21 cellular contexts compared by ENCODE assay signal in genomic region chr1:113552244-113552643, GRCh38.
DNase-seq lines count a peak whose midpoint lies in the region; ATAC-seq and TF ChIP-seq lines count a peak whose summit lies in the region.
"Had no signal": no experiment of that assay in that cellular context is flagged by ENCODE, and none has a peak within 500 bp of the region (broad histone marks: within the 10 kb centered on the region; RNA-seq: fewer than 3 reads in every experiment).

No MANE protein-coding gene starts in this region.

- peaks cover 16% of the 10 kb centered on the region for H3F3A ChIP-seq in SK-N-SH (replicated peaks; ENCODE audit: insufficient read depth)

- no peak for TF ChIP-seq EP300 in SK-N-SH (IDR thresholded peaks at IDR 0.05; ENCODE audit: borderline replicate concordance in 1 of 2, low read depth in 1 of 2, low read length in 1 of 2)

- WGBS in SK-N-SH (ENCODE audit: low lambda C conversion rate): 63% methylated on average over 1 of the region's 1 CpG

- ATAC-seq in foreskin keratinocyte: no peak
- no peak for ATAC-seq in Right ventricle myocardium superior (ENCODE audit: poor library complexity)
- no peak for ATAC-seq in GM21367 (IDR thresholded peaks at IDR 0.05; ENCODE audit: unreplicated experiment)
- ATAC-seq: K562 had no signal

- no peaks in the 10 kb centered on the region for H3K9me3 ChIP-seq in SK-N-SH
- H3K9me3 ChIP-seq: BE2C had no signal

- intact Hi-C loops in Right ventricle myocardium superior (cut with DNase I): no loop called here

- H3K4me2 ChIP-seq in SK-N-SH: peak overlapping the region; percentile 13; the same call in 1 of the 2 replicates

- no peak for TF ChIP-seq RAD21 in SK-N-SH (IDR thresholded peaks at IDR 0.05; ENCODE audit: low read length)

- H3K4me1 ChIP-seq in ACC112 (ENCODE audit: control insufficient read depth, insufficient read depth, low read length, unreplicated experiment) (peaks cover 14% of the 10 kb centered on the region), SK-N-SH (ENCODE audit: control insufficient read depth in 1 of 2, insufficient read depth in 2 of 2, low read depth in 1 of 2, low read length in 1 of 2) (peaks cover 0 to 19% of the 10 kb centered on the region in 2 experiments; a peak in 2 of 4 replicates), foreskin keratinocyte (peaks cover 13% of the 10 kb centered on the region)
- H3K4me1 ChIP-seq: BE2C had no signal

- DNase-seq in SK-N-SH (no peak), choroid plexus epithelial cell (ENCODE audit: low read depth) (peak; percentile 45), foreskin keratinocyte (no peak), Right ventricle myocardium superior (no peak)
- no peak for DNase-seq in central memory CD4-positive, alpha-beta T cell
- DNase-seq in activated CD4-positive, alpha-beta T cell treated with anti-CD3 and anti-CD28 coated beads, Interleukin-2, amount 50 U/mL, for 4 hours: no peak
- DNase-seq: BE2C; CD4-positive, CD25-positive, alpha-beta regulatory T cell; COR-L47; DMS 273 treated with DMSO at 0.1 percent for 48 hours; DND-41; GM23248; NCI-H1105 treated with DMSO at 0.1 percent for 48 hours; NCI-H1694 treated with DMSO at 0.1 percent for 48 hours; NCI-H510A; NCI-H82; OCI-M1; SHP77 treated with DMSO at 0.1 percent for 48 hours had no signal

- no peaks in the 10 kb centered on the region for H3K27me3 ChIP-seq in ACC112 (ENCODE audit: insufficient read depth, low read length)
- H3K27me3 ChIP-seq in SK-N-SH (ENCODE audit: insufficient read depth): no peaks in the 10 kb centered on the region
- no peaks in the 10 kb centered on the region for H3K27me3 ChIP-seq in foreskin keratinocyte
- H3K27me3 ChIP-seq: BE2C had no signal

- no peaks in the 10 kb centered on the region for H4K20me1 ChIP-seq in SK-N-SH (ENCODE audit: insufficient read depth)

- H3K36me3 ChIP-seq in ACC112 (ENCODE audit: insufficient read depth, low read length) (no peaks in the 10 kb centered on the region), SK-N-SH (replicated peaks in 1 of 2; ENCODE audit: control insufficient read depth in 1 of 2, insufficient read depth in 2 of 2, low read length in 1 of 2) (peaks cover 9 to 19% of the 10 kb centered on the region in 2 experiments)

- H3K79me2 ChIP-seq in ACC112 (ENCODE audit: control insufficient read depth, insufficient read depth, low read length, unreplicated experiment): no peaks in the 10 kb centered on the region
- H3K79me2 ChIP-seq in SK-N-SH (ENCODE audit: insufficient read depth): peaks cover 12% of the 10 kb centered on the region

- TF ChIP-seq CTCF in SK-N-SH (IDR thresholded peaks at IDR 0.05) (no peak), choroid plexus epithelial cell (conservative IDR thresholded peaks at IDR 0.05; ENCODE audit: low read depth, low read length) (no peak), foreskin keratinocyte (conservative IDR thresholded peaks at IDR 0.05) (no peak)

- H3K9ac ChIP-seq in SK-N-SH: peak overlapping the region; percentile 2; the same call in 1 of the 2 replicates
- H3K9ac ChIP-seq: GM23248 had no signal

- H3K27ac ChIP-seq in ACC112 (ENCODE audit: low read depth, low read length) (0 out of 2 replicates have a peak overlapping the region, but pooled peaks have one; percentile 19), SK-N-SH (ENCODE audit: low read depth in 2 of 2, low read length in 1 of 2) (peak overlapping the region; percentile 56 to 70; a peak in 3 of 4 replicates), foreskin keratinocyte (peak overlapping the region; percentile 64)
- H3K27ac ChIP-seq: GM23248 had no signal

- H2AFZ ChIP-seq in ACC112 (ENCODE audit: low read length, unreplicated experiment) (no peak overlapping the region), SK-N-SH (ENCODE audit: low read depth) (no peak overlapping the region; the same call in 1 of the 2 replicates)
- H2AFZ ChIP-seq: GM23248 had no signal

- CTCF ChIA-PET in SK-N-SH (lab: Yijun Ruan, JAX): interaction anchor here (1.2 kb wide), 1 partner anchor 9 kb away, joined by 6 read pairs; no protein-coding TSS in a partner anchor

- POLR2A ChIA-PET in SK-N-SH (lab: Yijun Ruan, JAX): no interaction called here

- H3K4me3 ChIP-seq in ACC112 (ENCODE audit: low read depth, low read length) (no peak overlapping the region), SK-N-SH (ENCODE audit: low read depth in 2 of 2, low read length in 1 of 2) (no peak overlapping the region), choroid plexus epithelial cell (ENCODE audit: low read depth, low read length) (no peak overlapping the region)
- H3K4me3 ChIP-seq: GM23248, K562 had no signal

- H3K9me2 ChIP-seq in SK-N-SH: no peaks in the 10 kb centered on the region

TF ChIP-seq in SK-N-SH, 30 proteins besides CTCF, POLR2A, EP300 and RAD21:
- TF ChIP-seq GABPA (IDR thresholded peaks at IDR 0.05; ENCODE audit: low read depth) (no peak), TCF12 (IDR thresholded peaks at IDR 0.05) (0 out of 2 replicates have a peak, but pooled peaks have one; percentile 13)
